ENCODE assay signal across 26 cellular contexts in the genomic region with DNA sequence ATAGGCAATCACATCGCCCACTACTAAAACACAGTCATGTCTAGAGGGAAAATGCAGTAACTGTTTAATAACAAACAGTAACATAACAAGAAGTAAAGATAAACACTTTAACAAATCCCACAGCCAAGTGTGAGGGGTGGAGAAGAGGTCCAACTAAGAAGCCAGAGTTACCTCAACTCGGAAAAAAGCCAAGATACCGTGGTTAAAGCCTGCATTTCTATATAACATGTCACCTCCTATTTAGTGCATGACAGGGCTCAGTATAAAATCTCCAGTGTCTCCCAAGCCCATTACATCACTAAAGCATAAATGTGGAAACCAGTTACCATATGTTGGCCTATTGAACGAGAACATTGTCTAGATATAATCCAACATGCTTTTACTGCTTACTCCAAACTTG.
DNase-seq lines count a peak whose midpoint lies in the region; ATAC-seq, FAIRE-seq and TF ChIP-seq lines count a peak whose summit lies in the region.
"Had no signal": no experiment of that assay in that cellular context is flagged by ENCODE, and none has a peak within 500 bp of the region (broad histone marks: within the 10 kb centered on the region; RNA-seq: fewer than 3 reads in every experiment).

No MANE protein-coding gene starts in this region.

- no peaks in the 10 kb centered on the region for H3K27me3 ChIP-seq in MG63
- no peaks in the 10 kb centered on the region for H3K27me3 ChIP-seq in effector memory CD4-positive, alpha-beta T cell (replicated peaks; ENCODE audit: control insufficient read depth, insufficient read depth, low read length, poor library complexity, severe bottlenecking)
- H3K27me3 ChIP-seq in CD8-positive, alpha-beta T cell (ENCODE audit: insufficient read depth, low read length) = no peaks in the 10 kb centered on the region
- H3K27me3 ChIP-seq: BLaER1 treated with 17β-estradiol and CSF1 and Interleukin-3, amounts not matched to agents 10 nM and 100 nM had no signal

- in situ Hi-C loops in astrocyte of the cerebellum (cut with HindIII; ENCODE audit: low sequenced_read_pairs) = no loop called here

- CTCF ChIA-PET in CD8-positive, alpha-beta T cell (lab: Charles Lee) = no interaction called here

- POLR2A ChIA-PET in CD8-positive, alpha-beta T cell (lab: Charles Lee) = no interaction called here

- no peak overlapping the region for H3K27ac Mint-ChIP-seq in CD8-positive, alpha-beta T cell
- H3K27ac Mint-ChIP-seq: B cell; CD8-positive, alpha-beta memory T cell; GM23338; HFFc6; IgD-negative memory B cell had no signal

- no peaks in the 10 kb centered on the region for H3K36me3 Mint-ChIP-seq in CD8-positive, alpha-beta T cell
- H3K36me3 Mint-ChIP-seq: CD8-positive, alpha-beta memory T cell; IgD-negative memory B cell had no signal

- no peak for FAIRE-seq in urothelium cell line (lab: Jason Lieb, UNC)
- FAIRE-seq: A549, G401.6, GM12891, HepG2 had no signal

- no peak overlapping the region for H3K4me3 ChIP-seq in MG63
- no peak overlapping the region for H3K4me3 ChIP-seq in astrocyte of the cerebellum (ENCODE audit: low read depth, low read length)
- H3K4me3 ChIP-seq in effector memory CD4-positive, alpha-beta T cell (ENCODE audit: insufficient read depth, low read depth, low read length, poor library complexity, severe bottlenecking) = no peak overlapping the region
- no peak overlapping the region for H3K4me3 ChIP-seq in CD8-positive, alpha-beta T cell (ENCODE audit: low read depth, low read length)
- H3K4me3 ChIP-seq: A549; BLaER1 treated with 17β-estradiol and CSF1 and Interleukin-3, amounts not matched to agents 10 nM and 100 nM; GM23338 had no signal

- no peaks in the 10 kb centered on the region for H3K4me1 Mint-ChIP-seq in CD8-positive, alpha-beta T cell (ENCODE audit: low read depth)
- H3K4me1 Mint-ChIP-seq: B cell; CD8-positive, alpha-beta memory T cell had no signal

- no peaks in the 10 kb centered on the region for H3K9me3 ChIP-seq in MG63
- H3K9me3 ChIP-seq in effector memory CD4-positive, alpha-beta T cell (ENCODE audit: control insufficient read depth, low read length) = peaks cover 4% of the 10 kb centered on the region
- no peaks in the 10 kb centered on the region for H3K9me3 ChIP-seq in CD8-positive, alpha-beta T cell (ENCODE audit: low read length)
- H3K9me3 ChIP-seq: A549 had no signal

- no peak for ATAC-seq in CD8-positive, alpha-beta T cell
- ATAC-seq: A549, GM23338, HCT116, HepG2 had no signal

- H3K27ac ChIP-seq in effector memory CD4-positive, alpha-beta T cell (ENCODE audit: insufficient read depth, low read length, poor library complexity, severe bottlenecking) = no peak overlapping the region
- H3K27ac ChIP-seq in CD8-positive, alpha-beta T cell (ENCODE audit: low read depth, low read length) = no peak overlapping the region
- H3K27ac ChIP-seq: A549; BLaER1 treated with 17β-estradiol and CSF1 and Interleukin-3, amounts not matched to agents 10 nM and 100 nM; HL-60 had no signal

- no peak for TF ChIP-seq CTCF in astrocyte of the cerebellum (IDR thresholded peaks at IDR 0.05; ENCODE audit: low read depth, low read length, missing control alignments)
- TF ChIP-seq CTCF in CD8-positive, alpha-beta T cell (IDR thresholded peaks at IDR 0.05) = no peak

- no peak overlapping the region for H3K4me3 Mint-ChIP-seq in CD8-positive, alpha-beta T cell
- H3K4me3 Mint-ChIP-seq: B cell; CD8-positive, alpha-beta memory T cell; GM23338; HFFc6; IgD-negative memory B cell had no signal

- no peaks in the 10 kb centered on the region for H3K36me3 ChIP-seq in MG63
- no peaks in the 10 kb centered on the region for H3K36me3 ChIP-seq in effector memory CD4-positive, alpha-beta T cell (ENCODE audit: control insufficient read depth, insufficient read depth, low read length)
- H3K36me3 ChIP-seq in CD8-positive, alpha-beta T cell (ENCODE audit: insufficient read depth, low read length) = no peaks in the 10 kb centered on the region
- H3K36me3 ChIP-seq: BLaER1 treated with 17β-estradiol and CSF1 and Interleukin-3, amounts not matched to agents 10 nM and 100 nM had no signal

- H3K9me3 Mint-ChIP-seq in CD8-positive, alpha-beta T cell = peaks cover 32% of the 10 kb centered on the region

- no peaks in the 10 kb centered on the region for H3K27me3 Mint-ChIP-seq in CD8-positive, alpha-beta T cell (ENCODE audit: low read depth)
- H3K27me3 Mint-ChIP-seq: B cell; CD8-positive, alpha-beta memory T cell; IgD-negative memory B cell had no signal

- peak; percentile 19 for DNase-seq in HS-5 (ENCODE audit: low read depth)
- peak; percentile 16 for DNase-seq in MG63
- peak; percentile 12 for DNase-seq in astrocyte of the cerebellum (ENCODE audit: low read depth)
- DNase-seq in urothelium cell line (ENCODE audit: low spot score) = peak; percentile 7
- DNase-seq in effector memory CD4-positive, alpha-beta T cell = no peak
- no peak for DNase-seq in CD8-positive, alpha-beta T cell
- DNase-seq in AG08396 (ENCODE audit: low spot score) = no peak
- DNase-seq: CD8-positive, alpha-beta memory T cell; COR-L47; DMS 273 treated with DMSO at 0.1 percent for 48 hours; DMS53; DND-41; EL; H7; HFFc6; KG1 had no signal

- intact Hi-C loops in CD8-positive, alpha-beta T cell (cut with DNase I, micrococcal nuclease) = no loop called here

- no peaks in the 10 kb centered on the region for H3K4me1 ChIP-seq in effector memory CD4-positive, alpha-beta T cell (ENCODE audit: control insufficient read depth, insufficient read depth, low read length, poor library complexity, severe bottlenecking)
- no peaks in the 10 kb centered on the region for H3K4me1 ChIP-seq in CD8-positive, alpha-beta T cell (ENCODE audit: insufficient read depth, low read length)
- H3K4me1 ChIP-seq: A549; BLaER1 treated with 17β-estradiol and CSF1 and Interleukin-3, amounts not matched to agents 10 nM and 100 nM had no signal

Comparison
In these comparisons a context has a peak if more than half of its experiments do, and no peak if none do; other contexts are left out.
1. DNase-seq: peak in HS-5 (single experiment), MG63 (single experiment), astrocyte of the cerebellum (single experiment) and urothelium cell line (single experiment); none in effector memory CD4-positive, alpha-beta T cell (0 of 3), CD8-positive, alpha-beta T cell (0 of 7) and AG08396 (single experiment).